Comparison of ENCODE assay signal across 10 cellular contexts in the genomic region with DNA sequence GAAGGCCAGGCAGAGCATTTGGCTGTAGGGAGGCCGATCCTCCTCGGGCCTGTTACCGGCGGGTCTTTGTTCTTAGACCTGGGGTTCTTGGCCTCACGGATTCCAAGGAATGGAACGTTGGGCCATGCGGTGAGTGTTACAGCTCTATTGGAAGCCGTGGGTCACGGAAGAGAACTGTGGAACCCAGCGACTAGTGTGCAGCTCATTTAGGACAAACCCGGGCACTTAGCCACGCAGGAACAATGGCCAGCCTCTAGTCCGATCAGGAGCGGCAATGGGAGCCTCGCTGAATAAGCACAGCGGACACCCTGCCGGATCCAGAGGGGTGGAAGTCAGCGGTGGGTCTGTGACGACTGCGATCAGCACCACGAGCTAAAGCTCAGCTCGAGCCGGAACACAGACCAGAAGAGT. TPM values are rescaled to one million over a fixed set of nuclear protein-coding genes. Genes with fewer than 3 reads are reported as not detected.
DNase-seq lines count a peak whose midpoint lies in the region; ATAC-seq and TF ChIP-seq lines count a peak whose summit lies in the region.
"Had no signal": no experiment of that assay in that cellular context is flagged by ENCODE, and none has a peak within 500 bp of the region (broad histone marks: within the 10 kb centered on the region; RNA-seq: fewer than 3 reads in every experiment).

No MANE protein-coding gene starts in this region.

- peaks cover 68% of the 10 kb centered on the region for H3K4me1 ChIP-seq in left ventricle myocardium inferior
- peaks cover 74% of the 10 kb centered on the region for H3K4me1 ChIP-seq in vagina

- TF ChIP-seq POLR2A in vagina (IDR thresholded peaks at IDR 0.05) (no peak), erythroblast (IDR thresholded peaks at IDR 0.05; ENCODE audit: low read length) (no peak)

- H3K27ac ChIP-seq in left ventricle myocardium inferior (replicated peaks) = peak overlapping the region; percentile 92
- peak overlapping the region; percentile 95 for H3K27ac ChIP-seq in vagina

- no peak for DNase-seq in left ventricle myocardium inferior
- no peak for DNase-seq in cardiac septum (ENCODE audit: low spot score)
- DNase-seq in head of caudate nucleus = peak; percentile 31 to 87 (median 70)
- DNase-seq in pons (ENCODE audit: low spot score) = peak; percentile 88
- DNase-seq in vagina (ENCODE audit: extremely low spot score in 2 of 2) = no peak
- DNase-seq in erythroblast (lab: John Stamatoyannopoulos, UW) = no peak
- DNase-seq in natural killer cell = no peak
- DNase-seq: KG1, NCI-H526 treated with DMSO at 0.1 percent for 48 hours had no signal

- H3K27me3 Mint-ChIP-seq in natural killer cell (ENCODE audit: low read depth in 2 of 2) = no peaks in the 10 kb centered on the region

- H3K9me3 Mint-ChIP-seq in natural killer cell = no peaks in the 10 kb centered on the region

- peaks cover 13 to 16% of the 10 kb centered on the region in 2 donors for H3K4me1 Mint-ChIP-seq in natural killer cell

- no peak overlapping the region for H3K27ac Mint-ChIP-seq in natural killer cell

- H3K27me3 ChIP-seq in left ventricle myocardium inferior (ENCODE audit: low read depth) (no peaks in the 10 kb centered on the region), vagina (no peaks in the 10 kb centered on the region)

- ATAC-seq in natural killer cell (no peak), HG03457 (IDR thresholded peaks at IDR 0.05; ENCODE audit: unreplicated experiment) (no peak)

- no peaks in the 10 kb centered on the region for H3K36me3 ChIP-seq in left ventricle myocardium inferior
- peaks cover 0 to 4% of the 10 kb centered on the region in 2 donors for H3K36me3 ChIP-seq in vagina

- intact Hi-C loops in left ventricle myocardium inferior (cut with micrococcal nuclease) = loop anchor here (10.0 kb wide), 1 partner anchor 51 kb away; no protein-coding TSS in a partner anchor
- intact Hi-C loops in cardiac septum (cut with DNase I) = no loop called here
- intact Hi-C loops in head of caudate nucleus (cut with DNase I) = no loop called here
- intact Hi-C loops in vagina (cut with DNase I) = loop anchor here (10.0 kb wide), 1 partner anchor 191 kb away; no protein-coding TSS in a partner anchor
- intact Hi-C loops in natural killer cell (cut with micrococcal nuclease) = loop anchor here (5.0 kb wide), 1 partner anchor 43 kb away; no protein-coding TSS in a partner anchor

- H3K4me3 ChIP-seq in left ventricle myocardium inferior (no peak overlapping the region), vagina (no peak overlapping the region)

- H3K4me3 Mint-ChIP-seq in natural killer cell = no peak overlapping the region

- H3K36me3 Mint-ChIP-seq in natural killer cell = no peaks in the 10 kb centered on the region

- TF ChIP-seq CTCF in left ventricle myocardium inferior (IDR thresholded peaks at IDR 0.05; ENCODE audit: borderline replicate concordance) (no peak), vagina (IDR thresholded peaks at IDR 0.05) (no peak), natural killer cell (IDR thresholded peaks at IDR 0.05) (no peak)

- H3K9me3 ChIP-seq in left ventricle myocardium inferior (replicated peaks) (no peaks in the 10 kb centered on the region), vagina (no peaks in the 10 kb centered on the region)

RNA-seq across cellular contexts. Expression of a gene that starts 53.9 kb away (rescaled TPM):
- total RNA-seq in left ventricle myocardium inferior (27.2 TPM), cardiac septum (28.1 TPM), vagina (17.7 TPM), natural killer cell (10 to 100 TPM; 11.2 to 12.4 (median 12.1) TPM)

Comparison
In these comparisons a context has a peak if more than half of its experiments do, and no peak if none do; other contexts are left out.
1. intact Hi-C loops: an anchor here in left ventricle myocardium inferior (10.0 kb wide), vagina (10.0 kb wide) and natural killer cell (5.0 kb wide); none called in cardiac septum and head of caudate nucleus.
2. DNase-seq: peak in head of caudate nucleus (42 of 42) and pons (single experiment); none in left ventricle myocardium inferior (single experiment), cardiac septum (single experiment), vagina (0 of 2), erythroblast (0 of 2) and natural killer cell (single experiment).